ENCODE assay signal across 14 cellular contexts in the genomic region with DNA sequence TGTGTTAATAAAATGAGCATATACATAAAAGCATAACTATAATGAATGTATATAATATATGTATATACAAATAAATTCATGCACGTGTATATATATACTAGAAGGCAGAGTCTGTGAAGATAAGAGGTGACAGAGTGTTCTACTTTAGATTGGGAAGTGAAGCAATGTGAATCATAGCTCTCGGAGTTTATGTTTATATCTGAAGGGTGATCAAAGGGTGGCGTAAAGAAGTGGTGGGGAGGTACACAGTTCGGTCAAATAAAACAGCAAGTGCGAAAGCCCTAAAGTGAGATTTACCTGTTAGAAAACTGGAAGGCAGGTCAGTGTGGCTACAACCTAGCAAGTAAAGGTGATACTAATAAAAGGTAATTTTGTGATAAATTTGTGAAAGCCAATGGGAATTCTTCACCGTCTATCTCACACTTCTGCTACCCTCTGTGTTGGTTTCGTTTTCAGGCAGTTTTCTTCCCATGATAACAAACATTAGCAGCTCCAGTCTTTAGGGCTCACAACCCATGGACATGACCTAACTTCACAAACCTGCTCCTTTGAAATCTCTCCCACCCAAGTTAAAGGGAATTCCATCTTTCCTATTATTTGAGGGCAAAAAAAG. TPM values are rescaled to one million over a fixed set of nuclear protein-coding genes. Genes with fewer than 3 reads are reported as not detected.
DNase-seq lines count a peak whose midpoint lies in the region; ATAC-seq and TF ChIP-seq lines count a peak whose summit lies in the region.
"Had no signal": no experiment of that assay in that cellular context is flagged by ENCODE, and none has a peak within 500 bp of the region (broad histone marks: within the 10 kb centered on the region; RNA-seq: fewer than 3 reads in every experiment).

No MANE protein-coding gene starts in this region.

- H3K9me3 Mint-ChIP-seq in Caco-2 (ENCODE audit: unreplicated experiment): no peaks in the 10 kb centered on the region
- H3K9me3 Mint-ChIP-seq: neural crest cell had no signal

- H3K4me3 Mint-ChIP-seq in Caco-2 (ENCODE audit: unreplicated experiment): peak overlapping the region; percentile 50
- H3K4me3 Mint-ChIP-seq: neural crest cell had no signal

- no peaks in the 10 kb centered on the region for H3F3A ChIP-seq in OCI-LY1 (ENCODE audit: insufficient read depth, low read length)

- BruUV-seq in Caco-2 (replicated peaks; lab: Mats Ljungman, UMichigan): no TSS peak

- WGBS in gastroesophageal sphincter (ENCODE audit: low coverage in 1 of 2), 2 donors: 60 to 67% methylated on average over 7 of the region's 7 CpGs

- H2AFZ ChIP-seq in OCI-LY1 (ENCODE audit: low read length): 0 out of 2 replicates have a peak overlapping the region, but pooled peaks have one; percentile 83

- ATAC-seq in gastroesophageal sphincter (no peak), GM21737 (IDR thresholded peaks at IDR 0.05; ENCODE audit: unreplicated experiment) (no peak)
- ATAC-seq: left colon had no signal

- no peaks in the 10 kb centered on the region for H3K27me3 Mint-ChIP-seq in Caco-2 (ENCODE audit: insufficient read depth, unreplicated experiment)

- no peak overlapping the region for H3K27ac ChIP-seq in OCI-LY1 (ENCODE audit: low read depth, low read length, poor library complexity, severe bottlenecking)
- no peak overlapping the region for H3K27ac ChIP-seq in duodenal mucosa (ENCODE audit: low read depth, low read length)
- no peak overlapping the region for H3K27ac ChIP-seq in gastroesophageal sphincter
- H3K27ac ChIP-seq: adrenal gland, C4-2B had no signal

- POLR2A ChIA-PET in Caco-2 (lab: Charles Lee): no interaction called here
- POLR2A ChIA-PET in HEK293T (lab: Yijun Ruan, JAX): no interaction called here

- CTCF ChIA-PET in Caco-2 (lab: Charles Lee): no interaction called here
- CTCF ChIA-PET in HEK293T (lab: Yijun Ruan, JAX): no interaction called here

- H3K4me1 ChIP-seq in Caco-2 (no peaks in the 10 kb centered on the region), OCI-LY1 (ENCODE audit: insufficient read depth, low read length, severe bottlenecking) (no peaks in the 10 kb centered on the region), duodenal mucosa (ENCODE audit: control insufficient read depth in 1 of 2, insufficient read depth in 2 of 2, low read length in 2 of 2) (no peaks in the 10 kb centered on the region), gastroesophageal sphincter (no peaks in the 10 kb centered on the region)
- H3K4me1 ChIP-seq: adrenal gland had no signal

- TF ChIP-seq POLR2A in gastroesophageal sphincter (IDR thresholded peaks at IDR 0.05): no peak

- H3K4me2 ChIP-seq in OCI-LY1 (ENCODE audit: low read length): no peak overlapping the region

- TF ChIP-seq CTCF in Caco-2 (IDR thresholded peaks at IDR 0.05; ENCODE audit: insufficient read depth in 1 of 2, low read depth in 1 of 2, low read length in 1 of 2, severe bottlenecking in 1 of 2, unreplicated experiment in 1 of 2) (no peak), OCI-LY1 (IDR thresholded peaks at IDR 0.05; ENCODE audit: low read length) (no peak), gastroesophageal sphincter (IDR thresholded peaks at IDR 0.05) (no peak)

- H3K36me3 ChIP-seq in Caco-2 (ENCODE audit: control insufficient read depth, insufficient read depth, low read length) (no peaks in the 10 kb centered on the region), OCI-LY1 (ENCODE audit: insufficient read depth, low read length) (no peaks in the 10 kb centered on the region), duodenal mucosa (ENCODE audit: control insufficient read depth in 1 of 2, insufficient read depth in 2 of 2, low read length in 2 of 2) (no peaks in the 10 kb centered on the region), gastroesophageal sphincter (no peaks in the 10 kb centered on the region)
- H3K36me3 ChIP-seq: adrenal gland had no signal

- no peak for TF ChIP-seq EP300 in gastroesophageal sphincter (IDR thresholded peaks at IDR 0.05)

- no peaks in the 10 kb centered on the region for H4K20me1 ChIP-seq in OCI-LY1 (ENCODE audit: insufficient read depth, low read length)

- H3K9ac ChIP-seq in OCI-LY1 (ENCODE audit: low read length): no peak overlapping the region
- no peak overlapping the region for H3K9ac ChIP-seq in duodenal mucosa (ENCODE audit: low read depth in 1 of 2, low read length in 2 of 2)

- H3K9me3 ChIP-seq in Caco-2: no peaks in the 10 kb centered on the region
- no peaks in the 10 kb centered on the region for H3K9me3 ChIP-seq in OCI-LY1 (ENCODE audit: low read length)
- H3K9me3 ChIP-seq in duodenal mucosa (ENCODE audit: control insufficient read depth in 1 of 2, low read length in 2 of 2): no peaks in the 10 kb centered on the region
- H3K9me3 ChIP-seq in gastroesophageal sphincter: no peaks in the 10 kb centered on the region
- H3K9me3 ChIP-seq: adrenal gland had no signal

- H3K27ac Mint-ChIP-seq in Caco-2 (ENCODE audit: unreplicated experiment): no peak overlapping the region

- H3K9me2 ChIP-seq in OCI-LY1 (ENCODE audit: low read depth, low read length): no peaks in the 10 kb centered on the region

- H3K4me1 Mint-ChIP-seq in Caco-2 (ENCODE audit: low read depth, unreplicated experiment): no peaks in the 10 kb centered on the region
- H3K4me1 Mint-ChIP-seq: neural crest cell had no signal

- H3K27me3 ChIP-seq in Caco-2 (replicated peaks; ENCODE audit: control insufficient read depth, insufficient read depth, low read length) (no peaks in the 10 kb centered on the region), OCI-LY1 (ENCODE audit: insufficient read depth, low read length) (no peaks in the 10 kb centered on the region), duodenal mucosa (ENCODE audit: control insufficient read depth in 1 of 2, insufficient read depth in 2 of 2, low read length in 2 of 2) (no peaks in the 10 kb centered on the region), gastroesophageal sphincter (no peaks in the 10 kb centered on the region)
- H3K27me3 ChIP-seq: adrenal gland had no signal

- H3K4me3 ChIP-seq in Caco-2 (ENCODE audit: low read depth, low read length) (peak overlapping the region; percentile 22), OCI-LY1 (ENCODE audit: low read depth, low read length, poor library complexity, severe bottlenecking) (no peak overlapping the region), duodenal mucosa (ENCODE audit: low read depth in 1 of 2, low read length in 2 of 2) (peak overlapping the region; percentile 35 to 44), gastroesophageal sphincter (peak overlapping the region in 1 of 2 donors; percentile 19)
- H3K4me3 ChIP-seq: adrenal gland had no signal

- no peaks in the 10 kb centered on the region for H3K79me2 ChIP-seq in OCI-LY1 (ENCODE audit: insufficient read depth, low read length)

- intact Hi-C loops in Caco-2 (cut with micrococcal nuclease; ENCODE audit: unreplicated experiment) (no loop called here), head of caudate nucleus (cut with DNase I) (no loop called here)

- DNase-seq in Caco-2 (no peak), HEK293T (ENCODE audit: extremely low spot score) (peak; percentile 7), NCI-H1105 (lab: John Stamatoyannopoulos, UW) (no peak), head of caudate nucleus (no peak)
- DNase-seq: adrenal gland, H7, Karpas-422, left colon had no signal

- H3K36me3 Mint-ChIP-seq in Caco-2 (ENCODE audit: insufficient read depth, unreplicated experiment): no peaks in the 10 kb centered on the region

TF ChIP-seq in HEK293T, 16 proteins besides CTCF, POLR2A, EP300 and RAD21:
- TF ChIP-seq ZNF384 (IDR thresholded peaks at IDR 0.05): no peak
- no peak for TF ChIP-seq FOXK2 (IDR thresholded peaks at IDR 0.05)
- no peak for TF ChIP-seq SUZ12 (IDR thresholded peaks at IDR 0.05)
- TF ChIP-seq, protein P1, sequence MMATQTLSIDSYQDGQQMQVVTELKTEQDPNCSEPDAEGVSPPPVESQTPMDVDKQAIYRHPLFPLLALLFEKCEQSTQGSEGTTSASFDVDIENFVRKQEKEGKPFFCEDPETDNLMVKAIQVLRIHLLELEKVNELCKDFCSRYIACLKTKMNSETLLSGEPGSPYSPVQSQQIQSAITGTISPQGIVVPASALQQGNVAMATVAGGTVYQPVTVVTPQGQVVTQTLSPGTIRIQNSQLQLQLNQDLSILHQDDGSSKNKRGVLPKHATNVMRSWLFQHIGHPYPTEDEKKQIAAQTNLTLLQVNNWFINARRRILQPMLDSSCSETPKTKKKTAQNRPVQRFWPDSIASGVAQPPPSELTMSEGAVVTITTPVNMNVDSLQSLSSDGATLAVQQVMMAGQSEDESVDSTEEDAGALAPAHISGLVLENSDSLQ (IDR thresholded peaks at IDR 0.05): no peak
- no peak for TF ChIP-seq BHLHE40 (IDR thresholded peaks at IDR 0.05; ENCODE audit: borderline replicate concordance)
- no peak for TF ChIP-seq NFRKB (IDR thresholded peaks at IDR 0.05)
- no peak for TF ChIP-seq ARNT (IDR thresholded peaks at IDR 0.05)
- no peak for TF ChIP-seq L3MBTL2 (conservative IDR thresholded peaks at IDR 0.05)
- no peak for TF ChIP-seq LEF1 (IDR thresholded peaks at IDR 0.05; ENCODE audit: borderline replicate concordance)
- no peak for TF ChIP-seq HDGF (IDR thresholded peaks at IDR 0.05; ENCODE audit: borderline replicate concordance)
- TF ChIP-seq FOXM1 (IDR thresholded peaks at IDR 0.05; ENCODE audit: borderline replicate concordance): no peak
- no peak for TF ChIP-seq FOXA1 (IDR thresholded peaks at IDR 0.05)
- TF ChIP-seq TARDBP (IDR thresholded peaks at IDR 0.05): no peak
- no peak for TF ChIP-seq ELF4 (IDR thresholded peaks at IDR 0.05)
- TF ChIP-seq SP1 (IDR thresholded peaks at IDR 0.05): no peak
- TF ChIP-seq CTBP1 (IDR thresholded peaks at IDR 0.05; ENCODE audit: borderline replicate concordance): no peak

RNA-seq across cellular contexts. Expression of a gene that starts 46.7 kb away (rescaled TPM):
- total RNA-seq in Caco-2 (2022) (not detected in 2 replicates), gastroesophageal sphincter (10 to 100 TPM; 31.8 to 96.2 (median 49.3) TPM)

Comparison
In these comparisons a context has a peak if more than half of its experiments do, and no peak if none do; other contexts are left out.
1. RNA of a gene that starts 46.7 kb away (total RNA-seq): 31.8 to 96.2 TPM in gastroesophageal sphincter; not detected in Caco-2; every median in the first group is over 10 times any median in the second.